10 cellular contexts compared by ENCODE assay signal in the genomic region with DNA sequence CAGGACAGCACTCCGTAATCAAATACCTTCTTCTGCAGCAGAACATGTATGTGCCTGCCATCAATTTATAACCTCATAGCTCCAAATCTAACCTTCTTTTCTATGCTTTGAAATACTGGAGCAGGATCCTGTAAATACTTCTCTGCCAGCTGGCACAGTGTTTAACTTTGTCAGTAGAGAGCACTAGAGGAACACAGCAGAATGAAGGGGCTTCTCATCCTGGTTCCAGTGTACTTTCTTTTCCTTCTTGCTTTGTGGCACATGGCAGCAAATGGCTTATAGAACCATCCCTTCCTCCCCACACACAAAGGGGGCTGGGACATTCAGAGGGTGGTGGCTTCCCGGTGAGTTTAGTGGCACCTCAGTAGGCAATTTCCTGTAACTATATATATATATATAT. TPM values are rescaled to one million over a fixed set of nuclear protein-coding genes. Genes with fewer than 3 reads are reported as not detected.
DNase-seq lines count a peak whose midpoint lies in the region; ATAC-seq and TF ChIP-seq lines count a peak whose summit lies in the region.
"Had no signal": no experiment of that assay in that cellular context is flagged by ENCODE, and none has a peak within 500 bp of the region (broad histone marks: within the 10 kb centered on the region; RNA-seq: fewer than 3 reads in every experiment).

No MANE protein-coding gene starts in this region.

- TF ChIP-seq CTCF in GM12872 (IDR thresholded peaks at IDR 0.05; ENCODE audit: insufficient read depth, low read depth, low read length), result 0 out of 3 replicates have a peak, but pooled peaks have one; percentile 18
- TF ChIP-seq CTCF in RWPE2 (IDR thresholded peaks at IDR 0.05; ENCODE audit: poor library complexity, severe bottlenecking), result peak; percentile 30
- peak; percentile 16 for TF ChIP-seq CTCF in fibroblast of villous mesenchyme (IDR thresholded peaks at IDR 0.05; ENCODE audit: insufficient read depth, low read depth, low read length)
- no peak for TF ChIP-seq CTCF in left lung (IDR thresholded peaks at IDR 0.05)

- H3K36me3 ChIP-seq in RWPE2 (ENCODE audit: low read depth) (no peaks in the 10 kb centered on the region), left lung (no peaks in the 10 kb centered on the region)
- H3K36me3 ChIP-seq: MG63 had no signal

- H3K27me3 ChIP-seq in RWPE2 (ENCODE audit: insufficient read depth, poor library complexity, severe bottlenecking) (no peaks in the 10 kb centered on the region), left lung (no peaks in the 10 kb centered on the region)
- H3K27me3 ChIP-seq: MG63 had no signal

- H3K9me3 ChIP-seq in RWPE2 (ENCODE audit: severe bottlenecking) (no peaks in the 10 kb centered on the region), left lung (no peaks in the 10 kb centered on the region)
- H3K9me3 ChIP-seq: MG63 had no signal

- DNase-seq in DMS53 (lab: John Stamatoyannopoulos, UW), result peak; percentile 68
- no peak for DNase-seq in RWPE2 (ENCODE audit: low spot score)
- peak; percentile 26 for DNase-seq in fibroblast of villous mesenchyme (ENCODE audit: low read depth)
- DNase-seq in SKM-1 treated with dmso at 0.1 percent for 144 hours (lab: John Stamatoyannopoulos, UW; ENCODE audit: unreplicated experiment), result no peak
- no peak for DNase-seq in germinal center (ENCODE audit: low spot score)
- no peak for DNase-seq in left lung
- DNase-seq: activated T-cell treated with anti-CD3 and anti-CD28 coated beads, Interleukin-2, amount 50 U/mL, for 1 hour; MG63 had no signal

- ATAC-seq in RWPE2 (ENCODE audit: low read depth) (no peak), HG03571 (IDR thresholded peaks at IDR 0.05; ENCODE audit: unreplicated experiment) (no peak), left lung (no peak)

- H3K27ac ChIP-seq in RWPE2 (ENCODE audit: poor library complexity, severe bottlenecking) (no peak overlapping the region), left lung (no peak overlapping the region)

- intact Hi-C loops in left lung (cut with DNase I), result no loop called here

- H3K4me3 ChIP-seq in RWPE2 (ENCODE audit: severe bottlenecking) (no peak overlapping the region), fibroblast of villous mesenchyme (ENCODE audit: low read depth, low read length) (no peak overlapping the region), left lung (no peak overlapping the region)
- H3K4me3 ChIP-seq: MG63 had no signal

- H3K4me1 ChIP-seq in RWPE2 (ENCODE audit: insufficient read depth, poor library complexity, severe bottlenecking) (peaks cover 16% of the 10 kb centered on the region), left lung (peaks cover 0 to 14% of the 10 kb centered on the region in 2 donors)

RNA-seq across cellular contexts. Expression of a gene that starts 3.8 kb away (rescaled TPM):
- 68.0 and 112 TPM in 2 replicates for total RNA-seq in fibroblast of villous mesenchyme
- 10 to 100 TPM; 47.6 to 56.8 TPM for total RNA-seq in left lung

Comparison
In these comparisons a context has a peak if more than half of its experiments do, and no peak if none do; other contexts are left out.
1. DNase-seq: peak in DMS53 (single experiment) and fibroblast of villous mesenchyme (single experiment); none in RWPE2 (single experiment), SKM-1 treated with dmso at 0.1 percent for 144 hours (single experiment), germinal center (single experiment) and left lung (0 of 2).
2. CTCF ChIP-seq: peak in GM12872 (single experiment), RWPE2 (single experiment) and fibroblast of villous mesenchyme (single experiment); none in left lung (0 of 2).